22 cellular contexts compared by ENCODE assay signal in genomic region chr12:68435238-68435637, GRCh38.
DNase-seq lines count a peak whose midpoint lies in the region; ATAC-seq, FAIRE-seq and TF ChIP-seq lines count a peak whose summit lies in the region.
"Had no signal": no experiment of that assay in that cellular context is flagged by ENCODE, and none has a peak within 500 bp of the region (broad histone marks: within the 10 kb centered on the region; RNA-seq: fewer than 3 reads in every experiment).

No MANE protein-coding gene starts in this region.

- no peaks in the 10 kb centered on the region for H3K79me2 ChIP-seq in H1 (ENCODE audit: control insufficient read depth in 1 of 2, insufficient read depth in 2 of 2, low read length in 2 of 2)

- in situ Hi-C loops in IMR-90 (cut with MboI; ENCODE audit: low sequenced_read_pairs), result no loop called here

- no peak overlapping the region for H3K4ac ChIP-seq in IMR-90 (ENCODE audit: low read depth, low read length)
- H3K4ac ChIP-seq in H1 (replicated peaks; ENCODE audit: insufficient read length, low read depth, low read length), result no peak overlapping the region

- ATAC-seq in IMR-90 (ENCODE audit: low read depth) (no peak), WTC11 (no peak), GM19455 (IDR thresholded peaks at IDR 0.05; ENCODE audit: unreplicated experiment) (no peak), heart right ventricle (no peak)

- no peaks in the 10 kb centered on the region for H3K27me3 Mint-ChIP-seq in WTC11 (ENCODE audit: low read depth)
- H3K27me3 Mint-ChIP-seq: CD8-positive, alpha-beta memory T cell had no signal

- TF ChIP-seq POLR2A in IMR-90 (IDR thresholded peaks at IDR 0.05; ENCODE audit: low read depth, low read length) (no peak), H1 (IDR thresholded peaks at IDR 0.05; ENCODE audit: control extremely low read depth in 1 of 2, low read depth in 2 of 2, low read length in 2 of 2) (no peak)

- TF ChIP-seq RAD21 in IMR-90 (IDR thresholded peaks at IDR 0.05; ENCODE audit: low read length), result no peak
- no peak for TF ChIP-seq RAD21 in H1 (IDR thresholded peaks at IDR 0.05 in 1 of 2, conservative IDR thresholded peaks at IDR 0.05 in 1 of 2; ENCODE audit: low read depth in 2 of 2, low read length in 2 of 2)

- H2BK5ac ChIP-seq in IMR-90 (ENCODE audit: low read depth, low read length, poor library complexity, severe bottlenecking) (peak overlapping the region; percentile 70), H1 (ENCODE audit: low read depth, low read length) (no peak overlapping the region)

- no peak overlapping the region for H2AFZ ChIP-seq in IMR-90 (replicated peaks; ENCODE audit: low read length, poor library complexity)
- H2AFZ ChIP-seq in H1 (ENCODE audit: low read length), result no peak overlapping the region
- H2AFZ ChIP-seq: GM23248 had no signal

- no peak overlapping the region for H3K23ac ChIP-seq in IMR-90 (ENCODE audit: low read depth, low read length)
- no peak overlapping the region for H3K23ac ChIP-seq in H1 (ENCODE audit: insufficient read length)

- H3K36me3 ChIP-seq in IMR-90 (ENCODE audit: control insufficient read depth, insufficient read depth, low read length), result no peaks in the 10 kb centered on the region
- H3K36me3 ChIP-seq in H1 (ENCODE audit: control insufficient read depth in 2 of 4, insufficient read depth in 4 of 4, low read length in 3 of 4), result no peaks in the 10 kb centered on the region
- H3K36me3 ChIP-seq in rectal smooth muscle tissue (ENCODE audit: control insufficient read depth, insufficient read depth, low read length), result no peaks in the 10 kb centered on the region
- H3K36me3 ChIP-seq in heart right ventricle, result no peaks in the 10 kb centered on the region
- H3K36me3 ChIP-seq: BE2C had no signal

- H3K9me3 ChIP-seq in IMR-90 (ENCODE audit: control insufficient read depth, insufficient read depth, low read length) (peaks cover 7% of the 10 kb centered on the region; the same call in 1 of the 2 replicates), H1 (ENCODE audit: insufficient read depth in 2 of 2, low read depth in 1 of 2, low read length in 1 of 2) (peaks cover 4 to 10% of the 10 kb centered on the region in 2 experiments; a peak in 3 of 4 replicates), heart right ventricle (peaks cover 0 to 14% (median 0%) of the 10 kb centered on the region in 11 donors)
- H3K9me3 ChIP-seq: BE2C had no signal

- no peak for FAIRE-seq in H1 (lab: Jason Lieb, UNC)
- FAIRE-seq: GM12891, GM19239, HTR-8/SVneo had no signal

- H3K4me1 ChIP-seq in IMR-90 (ENCODE audit: control insufficient read depth, insufficient read depth, low read length) (peaks cover 4% of the 10 kb centered on the region), H1 (replicated peaks in 1 of 4; ENCODE audit: control insufficient read depth in 3 of 4, insufficient read depth in 4 of 4, low read length in 3 of 4) (peaks cover 0 to 14% (median 3%) of the 10 kb centered on the region in 4 experiments; a peak in 3 of 7 replicates), rectal smooth muscle tissue (ENCODE audit: control insufficient read depth, insufficient read depth, low read length) (peaks cover 4% of the 10 kb centered on the region), heart right ventricle (no peaks in the 10 kb centered on the region)
- H3K4me1 ChIP-seq: BE2C had no signal

- H3K79me1 ChIP-seq in IMR-90 (ENCODE audit: low read depth in 1 of 2, low read length in 2 of 2) (no peaks in the 10 kb centered on the region), H1 (ENCODE audit: low read depth, low read length) (no peaks in the 10 kb centered on the region)

- H4K5ac ChIP-seq in IMR-90 (ENCODE audit: low read depth, low read length) (no peak overlapping the region), H1 (ENCODE audit: insufficient read length, low read depth, low read length) (no peak overlapping the region)

- CTCF ChIA-PET in IMR-90 (lab: Yijun Ruan, JAX) (no interaction called here), WTC11 (lab: Charles Lee) (interaction anchor here (1.0 kb wide), 1 partner anchor 118 kb away, joined by 3 read pairs; no protein-coding TSS in a partner anchor), H1 (lab: Charles Lee; ENCODE audit: partially characterized antibody) (interaction anchor here (0.8 to 1.4 kb wide), 2 partner anchors 10 to 29 kb away, joined by 3 read pairs; no protein-coding TSS in a partner anchor)

- H2AK9ac ChIP-seq in IMR-90 (replicated peaks; ENCODE audit: low read depth, low read length, poor library complexity), result no peak overlapping the region

- no peak overlapping the region for H3K4me2 ChIP-seq in IMR-90 (ENCODE audit: low read depth, low read length)
- no peak overlapping the region for H3K4me2 ChIP-seq in H1 (ENCODE audit: insufficient read depth in 1 of 2, low read depth in 2 of 2, low read length in 2 of 2)

- intact Hi-C loops in IMR-90 (cut with micrococcal nuclease), result no loop called here
- intact Hi-C loops in heart right ventricle (cut with DNase I), result no loop called here

- peaks cover 5% of the 10 kb centered on the region for H3K9me1 ChIP-seq in IMR-90 (ENCODE audit: insufficient read depth, low read length)

- no peak overlapping the region for H3K4me3 ChIP-seq in IMR-90 (ENCODE audit: insufficient read depth, low read depth, low read length)
- H3K4me3 ChIP-seq in H1 (ENCODE audit: extremely low read depth in 1 of 4, insufficient read depth in 2 of 4, low read depth in 3 of 4, low read length in 4 of 4), result no peak overlapping the region
- no peak overlapping the region for H3K4me3 ChIP-seq in rectal smooth muscle tissue (ENCODE audit: low read length)
- no peak overlapping the region for H3K4me3 ChIP-seq in heart right ventricle
- H3K4me3 ChIP-seq: GM23248 had no signal

- no peak overlapping the region for H4K8ac ChIP-seq in IMR-90 (ENCODE audit: low read depth in 2 of 2, low read length in 2 of 2)
- H4K8ac ChIP-seq in H1 (ENCODE audit: extremely low read depth, insufficient read depth, low read length), result no peak overlapping the region

- no peak for TF ChIP-seq EP300 in H1 (IDR thresholded peaks at IDR 0.05; ENCODE audit: borderline replicate concordance in 1 of 2, low read depth in 2 of 2, low read length in 2 of 2)

- peaks cover 6% of the 10 kb centered on the region for H3K36me3 Mint-ChIP-seq in WTC11

- H4K91ac ChIP-seq in IMR-90 (ENCODE audit: insufficient read depth, low read depth, low read length), result no peak overlapping the region
- H4K91ac ChIP-seq in H1 (replicated peaks; ENCODE audit: insufficient read length, low read length), result no peak overlapping the region

- H3K27ac ChIP-seq in IMR-90 (ENCODE audit: insufficient read depth, low read length) (no peak overlapping the region), H1 (ENCODE audit: low read depth, low read length) (no peak overlapping the region), rectal smooth muscle tissue (ENCODE audit: low read depth, low read length) (peak overlapping the region; percentile 23), heart right ventricle (no peak overlapping the region)
- H3K27ac ChIP-seq: GM23248 had no signal

- POLR2A ChIA-PET in IMR-90 (lab: Charles Lee; ENCODE audit: unreplicated experiment), result no interaction called here
- POLR2A ChIA-PET in WTC11 (lab: Charles Lee), result no interaction called here
- POLR2A ChIA-PET in H1 (lab: Charles Lee; ENCODE audit: partially characterized antibody), result no interaction called here

- H4K20me1 ChIP-seq in IMR-90 (ENCODE audit: insufficient read depth, low read length) (no peaks in the 10 kb centered on the region), H1 (replicated peaks in 1 of 2; ENCODE audit: control insufficient read depth in 1 of 2, insufficient read depth in 2 of 2, low read length in 2 of 2) (no peaks in the 10 kb centered on the region)

- H2AK5ac ChIP-seq in IMR-90 (ENCODE audit: low read depth, low read length), result no peak overlapping the region; the same call in 1 of the 2 replicates
- H2AK5ac ChIP-seq in H1 (ENCODE audit: low read depth, low read length), result no peak overlapping the region

- WGBS in IMR-90 (ENCODE audit: extremely low coverage in 2 of 2, insufficient read length in 1 of 2), 2 experiments, result no CpG with 5 or more reads among the region's 1 CpG
- WGBS in H1 (ENCODE audit: extremely low coverage in 1 of 2, insufficient coverage in 1 of 2, insufficient read length in 1 of 2, insufficient replicate concordance in 2 of 2, low coverage in 1 of 2, low lambda C conversion rate in 2 of 2, missing lambda C conversion rate in 1 of 2), 2 experiments, result 83% methylated on average over 1 of the region's 1 CpG; no CpG with 5 or more reads in 1 of the 2 experiments
- 95 to 99% methylated on average over 1 of the region's 1 CpG for WGBS in heart right ventricle, 2 donors

- no peaks in the 10 kb centered on the region for H3K23me2 ChIP-seq in H1 (ENCODE audit: low read depth, low read length)

- H3K9ac ChIP-seq in IMR-90 (ENCODE audit: low read depth, low read length) (no peak overlapping the region), H1 (replicated peaks in 1 of 4; ENCODE audit: extremely low read depth in 1 of 4, low read depth in 3 of 4, low read length in 3 of 4) (no peak overlapping the region), rectal smooth muscle tissue (ENCODE audit: low read length) (no peak overlapping the region)
- H3K9ac ChIP-seq: GM23248 had no signal

- peaks cover 22% of the 10 kb centered on the region for H3K4me1 Mint-ChIP-seq in WTC11

- no peak overlapping the region for H3K14ac ChIP-seq in IMR-90 (replicated peaks; ENCODE audit: low read depth, low read length)
- H3K14ac ChIP-seq in H1 (ENCODE audit: insufficient read length), result no peak overlapping the region

- TF ChIP-seq CTCF in IMR-90 (conservative IDR thresholded peaks at IDR 0.05; ENCODE audit: low read depth, low read length), result no peak
- no peak for TF ChIP-seq CTCF in WTC11 (IDR thresholded peaks at IDR 0.05)
- no peak for TF ChIP-seq CTCF in H1 (IDR thresholded peaks at IDR 0.05; ENCODE audit: control extremely low read depth in 1 of 3, insufficient read depth in 1 of 3, low read depth in 1 of 3, low read length in 3 of 3)
- TF ChIP-seq CTCF in heart right ventricle (IDR thresholded peaks at IDR 0.05), result no peak

- BruUV-seq in IMR-90 (replicated peaks; lab: Mats Ljungman, UMichigan), result no TSS peak

- H2BK15ac ChIP-seq in IMR-90 (ENCODE audit: low read depth, low read length) (0 out of 3 replicates have a peak overlapping the region, but pooled peaks have one; percentile 7), H1 (ENCODE audit: low read length) (no peak overlapping the region)

- dilution Hi-C loops in IMR-90 (cut with HindIII; ENCODE audit: low sequenced_read_pairs, unreplicated experiment), result no loop called here

- H3K18ac ChIP-seq in IMR-90 (ENCODE audit: low read depth, low read length), result peak overlapping the region; percentile 53; the same call in 1 of the 2 replicates
- no peak overlapping the region for H3K18ac ChIP-seq in H1 (ENCODE audit: extremely low read depth, low read length)

- H3K27ac Mint-ChIP-seq in WTC11, result no peak overlapping the region
- H3K27ac Mint-ChIP-seq: CD4-positive, CD25-positive, alpha-beta regulatory T cell; CD8-positive, alpha-beta memory T cell had no signal

- no peak overlapping the region for H2BK12ac ChIP-seq in H1 (ENCODE audit: low read depth, low read length)

- DNase-seq in IMR-90 (no peak), WTC11 (ENCODE audit: low spot score) (no peak), H1 (ENCODE audit: low read depth in 1 of 2, low spot score in 2 of 2) (no peak), AML-193 (lab: John Stamatoyannopoulos, UW) (no peak), heart right ventricle (no peak)
- no peak for DNase-seq in activated CD8-positive, alpha-beta memory T cell treated with anti-CD3 and anti-CD28 coated beads, Interleukin-2, amount 50 U/mL, for 4 hours
- DNase-seq: BE2C; C1 segment of cervical spinal cord; CD4-positive, CD25-positive, alpha-beta regulatory T cell; CD8-positive, alpha-beta memory T cell; COR-L47; DMS 273 treated with DMSO at 0.1 percent for 48 hours; DMS53; DND-41; EL; GM23248; HCEC 1CT had no signal

- H3K56ac ChIP-seq in IMR-90 (ENCODE audit: extremely low read depth, insufficient read depth, low read length) (no peak overlapping the region; the same call in 1 of the 2 replicates), H1 (replicated peaks; ENCODE audit: insufficient read length, low read depth, low read length) (no peak overlapping the region)

- H3K9me3 Mint-ChIP-seq in WTC11, result peaks cover 13% of the 10 kb centered on the region

- peak overlapping the region; percentile 31; the same call in 1 of the 2 replicates for H2BK20ac ChIP-seq in IMR-90 (ENCODE audit: low read depth, low read length)
- H2BK20ac ChIP-seq in H1 (ENCODE audit: low read length), result no peak overlapping the region

- H3K27me3 ChIP-seq in IMR-90 (ENCODE audit: control insufficient read depth, insufficient read depth, low read length) (no peaks in the 10 kb centered on the region), H1 (replicated peaks in 1 of 4; ENCODE audit: control insufficient read depth in 3 of 4, extremely low read depth in 1 of 4, insufficient read depth in 3 of 4, low read length in 3 of 4) (no peaks in the 10 kb centered on the region), rectal smooth muscle tissue (ENCODE audit: control insufficient read depth, insufficient read depth, low read length) (no peaks in the 10 kb centered on the region), heart right ventricle (no peaks in the 10 kb centered on the region)
- H3K27me3 ChIP-seq: BE2C had no signal

- no peak overlapping the region for H3K4me3 Mint-ChIP-seq in WTC11
- H3K4me3 Mint-ChIP-seq: CD4-positive, CD25-positive, alpha-beta regulatory T cell; CD8-positive, alpha-beta memory T cell had no signal

- H2BK120ac ChIP-seq in IMR-90 (ENCODE audit: low read depth, low read length) (peak overlapping the region; percentile 2; the same call in 1 of the 2 replicates), H1 (replicated peaks; ENCODE audit: low read depth, low read length) (no peak overlapping the region)
